ENCODE assay signal across 9 cellular contexts in genomic region chr4:3879681-3880594, GRCh38.
DNase-seq lines count a peak whose midpoint lies in the region; ATAC-seq and TF ChIP-seq lines count a peak whose summit lies in the region.
"Had no signal": no experiment of that assay in that cellular context is flagged by ENCODE, and none has a peak within 500 bp of the region (broad histone marks: within the 10 kb centered on the region; RNA-seq: fewer than 3 reads in every experiment).

No MANE protein-coding gene starts in this region.

- ATAC-seq in Right ventricle myocardium superior (ENCODE audit: poor library complexity) (peak; percentile 20), aorta (ENCODE audit: low FRiP score) (peak; percentile 50), GM21360 (IDR thresholded peaks at IDR 0.05; ENCODE audit: unreplicated experiment) (no peak)
- peak; percentile 47 to 49 for ATAC-seq in activated T-cell treated with anti-CD3 and anti-CD28 coated beads, Interleukin-2, amount 50 U/mL, for 4 hours

- H3K27me3 Mint-ChIP-seq in activated T-cell treated with anti-CD3 and anti-CD28 coated beads, Interleukin-2, amount 50 U/mL, for 4 hours (ENCODE audit: low read depth): peaks cover 48% of the 10 kb centered on the region

- no peaks in the 10 kb centered on the region for H3K36me3 ChIP-seq in right atrium auricular region
- H3K36me3 ChIP-seq in iPS-20b (ENCODE audit: insufficient read depth, low read depth, low read length): no peaks in the 10 kb centered on the region
- no peaks in the 10 kb centered on the region for H3K36me3 ChIP-seq in aorta (ENCODE audit: control insufficient read depth in 1 of 2, insufficient read depth in 2 of 2, low read length in 1 of 2)
- no peaks in the 10 kb centered on the region for H3K36me3 ChIP-seq in brain microvascular endothelial cell (replicated peaks)

- in situ Hi-C loops in brain microvascular endothelial cell (cut with HindIII; ENCODE audit: low pct_ligation_motif_present, low sequenced_read_pairs): no loop called here

- peak overlapping the region; percentile 60 for H3K4me3 Mint-ChIP-seq in activated T-cell treated with anti-CD3 and anti-CD28 coated beads, Interleukin-2, amount 50 U/mL, for 4 hours

- no peak overlapping the region for H3K9ac ChIP-seq in iPS-20b (ENCODE audit: low read depth, low read length)

- H3K4me3 ChIP-seq in right atrium auricular region: peak overlapping the region in 1 of 2 donors; percentile 3
- peak overlapping the region; percentile 58 for H3K4me3 ChIP-seq in iPS-20b (ENCODE audit: low read length)
- no peak overlapping the region for H3K4me3 ChIP-seq in aorta (ENCODE audit: low read length in 2 of 2)
- H3K4me3 ChIP-seq in brain microvascular endothelial cell (ENCODE audit: low read depth, low read length): no peak overlapping the region

- DNase-seq in Right ventricle myocardium superior (peak; percentile 41), right atrium auricular region (ENCODE audit: low spot score) (no peak), aorta (peak in 1 of 2 donors; percentile 71), NCI-H2081 (lab: John Stamatoyannopoulos, UW) (no peak), brain microvascular endothelial cell (no peak)
- no peak for DNase-seq in activated T-cell treated with anti-CD3 and anti-CD28 coated beads, Interleukin-2, amount 50 U/mL, for 4 hours

- TF ChIP-seq CTCF in right atrium auricular region (IDR thresholded peaks at IDR 0.05) (no peak), brain microvascular endothelial cell (IDR thresholded peaks at IDR 0.05; ENCODE audit: low read depth, low read length, missing control alignments) (no peak)

- peaks cover 16% of the 10 kb centered on the region for H3K4me1 Mint-ChIP-seq in activated T-cell treated with anti-CD3 and anti-CD28 coated beads, Interleukin-2, amount 50 U/mL, for 4 hours (ENCODE audit: low read depth)

- intact Hi-C loops in Right ventricle myocardium superior (cut with DNase I) (loop anchor here (5.0 kb wide), 1 partner anchor 113 kb away; the partner anchor contains the start of gene ADRA2C), aorta (cut with DNase I) (loop anchor here (2.0 to 10.0 kb wide), 2 partner anchors 305 to 313 kb away; no protein-coding TSS in a partner anchor)

- peaks cover 5% of the 10 kb centered on the region for H3K9me3 Mint-ChIP-seq in activated T-cell treated with anti-CD3 and anti-CD28 coated beads, Interleukin-2, amount 50 U/mL, for 4 hours

- H3K4me1 ChIP-seq in right atrium auricular region (peaks cover 0 to 13% of the 10 kb centered on the region in 2 donors), iPS-20b (ENCODE audit: insufficient read depth, low read length) (peaks cover 4% of the 10 kb centered on the region; the same call in 1 of the 2 replicates), aorta (ENCODE audit: control insufficient read depth in 1 of 2, insufficient read depth in 2 of 2, low read length in 2 of 2) (no peaks in the 10 kb centered on the region)

- H3K9me3 ChIP-seq in right atrium auricular region (peaks cover 0 to 16% of the 10 kb centered on the region in 2 donors), iPS-20b (ENCODE audit: insufficient read depth, low read depth, low read length) (peaks cover 6% of the 10 kb centered on the region; the same call in 1 of the 2 replicates), aorta (ENCODE audit: control insufficient read depth, low read length) (peaks cover 4% of the 10 kb centered on the region)

- WGBS in aorta, 2 donors: 8% methylated on average over 43 to 44 of the region's 44 CpGs

- H3K27ac ChIP-seq in right atrium auricular region: no peak overlapping the region
- no peak overlapping the region for H3K27ac ChIP-seq in iPS-20b (ENCODE audit: low read length)
- H3K27ac ChIP-seq in aorta (ENCODE audit: low read depth in 1 of 2, low read length in 2 of 2): no peak overlapping the region
- H3K27ac ChIP-seq in brain microvascular endothelial cell: no peak overlapping the region
- H3K27ac ChIP-seq: C4-2B had no signal

- H3K27me3 ChIP-seq in right atrium auricular region (peaks cover 7 to 10% of the 10 kb centered on the region in 2 donors), iPS-20b (ENCODE audit: insufficient read depth, low read length) (peaks cover 37% of the 10 kb centered on the region), aorta (ENCODE audit: control insufficient read depth in 1 of 2, insufficient read depth in 2 of 2, low read length in 1 of 2) (no peaks in the 10 kb centered on the region), brain microvascular endothelial cell (replicated peaks) (peaks cover 36% of the 10 kb centered on the region)

- H3K36me3 Mint-ChIP-seq in activated T-cell treated with anti-CD3 and anti-CD28 coated beads, Interleukin-2, amount 50 U/mL, for 4 hours (ENCODE audit: insufficient read depth): no peaks in the 10 kb centered on the region
